4 cellular contexts compared by ENCODE assay signal in the genomic region with DNA sequence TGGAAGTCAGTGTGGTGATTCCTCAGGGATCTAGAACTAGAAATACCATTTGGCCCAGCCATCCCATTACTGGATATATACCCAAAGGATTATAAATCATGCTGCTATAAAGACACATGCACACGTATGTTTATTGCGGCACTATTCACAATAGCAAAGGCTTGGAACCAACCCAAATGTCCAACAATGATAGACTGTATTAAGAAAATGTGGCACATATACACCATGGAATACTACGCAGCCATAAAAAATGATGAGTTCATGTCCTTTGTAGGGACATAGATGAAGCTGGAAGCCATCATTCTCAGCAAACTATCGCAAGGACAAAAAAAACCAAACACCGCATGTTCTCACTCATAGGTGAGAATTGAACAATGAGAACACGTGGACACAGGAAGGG. TPM values are rescaled to one million over a fixed set of nuclear protein-coding genes. Genes with fewer than 3 reads are reported as not detected.
"Had no signal": no experiment of that assay in that cellular context is flagged by ENCODE, and none has a peak within 500 bp of the region (broad histone marks: within the 10 kb centered on the region; RNA-seq: fewer than 3 reads in every experiment).

No MANE protein-coding gene starts in this region.

RNA-seq across cellular contexts. Expression of a gene that starts 3.9 kb away (rescaled TPM):
- total RNA-seq: HT-29, HT1080 had no signal

RNA-seq across cellular contexts. Expression of a gene that starts 29.1 kb away (rescaled TPM):
- total RNA-seq: HT1080, IMR-90 had no signal
- polyA plus RNA-seq: IgD-negative memory B cell had no signal
